9 cellular contexts compared by ENCODE assay signal in the genomic region with DNA sequence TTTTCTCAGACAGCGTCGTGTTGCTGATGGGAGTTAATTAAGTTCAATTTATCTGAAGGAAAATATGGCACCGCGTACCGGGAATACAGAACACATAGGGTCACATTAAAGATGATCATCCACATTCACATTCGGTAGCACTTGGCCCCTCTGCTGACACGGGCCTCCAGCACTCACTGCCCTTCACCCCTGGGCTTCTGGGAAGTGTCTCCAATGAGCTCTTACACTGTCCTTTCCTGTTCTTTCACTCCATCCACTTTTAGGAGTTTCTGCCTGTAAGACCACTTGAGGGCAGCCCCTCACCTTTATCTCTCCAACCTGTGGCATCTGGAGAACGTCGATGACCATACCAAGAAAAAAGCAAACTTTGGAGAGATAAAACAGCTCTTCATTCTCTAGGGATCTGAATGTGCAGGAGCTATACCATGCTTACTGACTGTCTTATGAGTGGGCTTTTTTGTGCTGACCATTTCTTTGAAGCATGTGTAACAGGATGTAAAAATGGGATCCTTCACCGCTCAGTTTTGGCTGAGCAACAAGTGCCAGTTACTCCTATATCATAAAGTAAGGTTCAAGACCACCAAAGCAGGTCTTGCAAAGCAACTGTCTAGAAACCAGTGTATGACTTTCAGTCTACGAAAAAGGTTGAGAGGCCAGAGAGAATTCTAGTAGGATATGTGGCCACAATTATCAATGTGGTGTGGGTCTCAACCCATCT. TPM values are rescaled to one million over a fixed set of nuclear protein-coding genes. Genes with fewer than 3 reads are reported as not detected.
A peak's percentile ranks its signal among the peaks of the same experiment; 100 is the strongest.
DNase-seq lines count a peak whose midpoint lies in the region; ATAC-seq and TF ChIP-seq lines count a peak whose summit lies in the region.
"Had no signal": no experiment of that assay in that cellular context is flagged by ENCODE, and none has a peak within 500 bp of the region (broad histone marks: within the 10 kb centered on the region; RNA-seq: fewer than 3 reads in every experiment).

No MANE protein-coding gene starts in this region.

- H3K9ac ChIP-seq in HUES64 (ENCODE audit: low read depth, low read length) (peak overlapping the region; percentile 10; the same call in 1 of the 2 replicates), adipocyte (ENCODE audit: low read length) (peak overlapping the region; percentile 90)

- peak overlapping the region; percentile 92 for H3K27ac Mint-ChIP-seq in CD4-positive, alpha-beta T cell

- intact Hi-C loops in CD4-positive, alpha-beta T cell (cut with DNase I, micrococcal nuclease): loop anchor here (5.0 to 10.0 kb wide), 8 partner anchors 308 to 1279 kb away; a partner anchor contains a TSS
- intact Hi-C loops in left lung (cut with DNase I): loop anchor here in 1 of 2 donors (10.0 kb wide), 1 partner anchor 91 kb away; a partner anchor contains a TSS

- H3K9me3 ChIP-seq in CD4-positive, alpha-beta T cell (ENCODE audit: control insufficient read depth, low read length): no peaks in the 10 kb centered on the region
- H3K9me3 ChIP-seq in HUES64 (ENCODE audit: insufficient read depth, low read depth, low read length): no peaks in the 10 kb centered on the region
- H3K9me3 ChIP-seq in adipocyte (ENCODE audit: control insufficient read depth, low read length): no peaks in the 10 kb centered on the region
- no peaks in the 10 kb centered on the region for H3K9me3 ChIP-seq in left lung
- H3K9me3 ChIP-seq in thoracic aorta: no peaks in the 10 kb centered on the region

- no peak for ATAC-seq in CD4-positive, alpha-beta T cell (ENCODE audit: poor library complexity)
- ATAC-seq in left lung (no peak), thoracic aorta (ENCODE audit: insufficient number of reproducible peaks, low FRiP score, low read depth) (no peak)

- H3K27me3 ChIP-seq in CD4-positive, alpha-beta T cell (ENCODE audit: control insufficient read depth, insufficient read depth, low read length): no peaks in the 10 kb centered on the region
- H3K27me3 ChIP-seq in HUES64 (ENCODE audit: insufficient read depth, low read length) (peaks cover 37% of the 10 kb centered on the region), adipocyte (replicated peaks; ENCODE audit: control insufficient read depth, insufficient read depth, low read length) (peaks cover 3% of the 10 kb centered on the region), left lung (no peaks in the 10 kb centered on the region), thoracic aorta (replicated peaks; ENCODE audit: insufficient read depth) (no peaks in the 10 kb centered on the region)

- CTCF ChIA-PET in CD4-positive, alpha-beta T cell (lab: Charles Lee): interaction anchor here (2.4 kb wide), 1 partner anchor 92 kb away, joined by 15 read pairs; a partner anchor contains a TSS

- H3K4me3 ChIP-seq in HUES64 (ENCODE audit: low read length): peak overlapping the region; percentile 81
- H3K4me3 ChIP-seq in adipocyte (ENCODE audit: low read length): peak overlapping the region; percentile 99
- peak overlapping the region; percentile 69 for H3K4me3 ChIP-seq in left lung
- peak overlapping the region; percentile 87 for H3K4me3 ChIP-seq in thoracic aorta

- no peak for TF ChIP-seq CTCF in CD4-positive, alpha-beta T cell (IDR thresholded peaks at IDR 0.05)
- no peak for TF ChIP-seq CTCF in left lung (IDR thresholded peaks at IDR 0.05)
- TF ChIP-seq CTCF in thoracic aorta (IDR thresholded peaks at IDR 0.05): no peak

- H3K36me3 Mint-ChIP-seq in CD4-positive, alpha-beta T cell (ENCODE audit: low read depth): peaks cover 9% of the 10 kb centered on the region

- POLR2A ChIA-PET in CD4-positive, alpha-beta T cell (lab: Charles Lee): interaction anchor here (0.6 to 2.8 kb wide), 16 partner anchors 9 to 1103 kb away, joined by 3 to 12 read pairs (median 4); a partner anchor contains a TSS

- DNase-seq in CD4-positive, alpha-beta T cell: no peak
- DNase-seq in adipocyte (ENCODE audit: low read depth) (no peak), left lung (no peak), thoracic aorta (ENCODE audit: low spot score) (no peak), islet precursor cell (no peak), glomerular visceral epithelial cell (ENCODE audit: extremely low spot score) (no peak), AG08395 (ENCODE audit: low spot score) (no peak)

- H3K36me3 ChIP-seq in HUES64 (ENCODE audit: insufficient read depth, low read length) (no peaks in the 10 kb centered on the region), adipocyte (ENCODE audit: control insufficient read depth, insufficient read depth, low read length, severe bottlenecking) (no peaks in the 10 kb centered on the region), left lung (no peaks in the 10 kb centered on the region), thoracic aorta (no peaks in the 10 kb centered on the region)

- H3K4me1 ChIP-seq in HUES64 (ENCODE audit: insufficient read depth, low read length) (peaks cover 5% of the 10 kb centered on the region; the same call in 1 of the 2 replicates), adipocyte (ENCODE audit: control insufficient read depth, insufficient read depth, low read length) (peaks cover 13% of the 10 kb centered on the region), left lung (peaks cover 0 to 15% of the 10 kb centered on the region in 2 donors), thoracic aorta (ENCODE audit: control insufficient read depth in 1 of 2, low read depth in 2 of 2) (peaks cover 4 to 18% of the 10 kb centered on the region in 2 donors)

- no peaks in the 10 kb centered on the region for H3K27me3 Mint-ChIP-seq in CD4-positive, alpha-beta T cell

- WGBS in HUES64: 26% methylated on average over 9 of the region's 11 CpGs

- peaks cover 33% of the 10 kb centered on the region for H3K4me1 Mint-ChIP-seq in CD4-positive, alpha-beta T cell (ENCODE audit: low read depth)

- H3K27ac ChIP-seq in CD4-positive, alpha-beta T cell (ENCODE audit: low read depth, low read length): peak overlapping the region; percentile 83
- no peak overlapping the region for H3K27ac ChIP-seq in HUES64 (ENCODE audit: low read depth, low read length)
- peak overlapping the region; percentile 74 to 86 for H3K27ac ChIP-seq in left lung
- peak overlapping the region; percentile 98 to 99 for H3K27ac ChIP-seq in thoracic aorta

- peak overlapping the region; percentile 98 for H3K4me3 Mint-ChIP-seq in CD4-positive, alpha-beta T cell

- no peaks in the 10 kb centered on the region for H3K9me3 Mint-ChIP-seq in CD4-positive, alpha-beta T cell

RNA-seq across cellular contexts. Expression of a gene that starts 1.1 kb away (rescaled TPM):
- 10 to 100 TPM; 35.2 to 37.1 TPM for total RNA-seq in CD4-positive, alpha-beta T cell
- polyA plus RNA-seq in HUES64 (2013, experiment 1 of 2): 15.9 TPM
- 27.8 TPM for polyA plus RNA-seq in HUES64 (2013, experiment 2 of 2)
- 10 to 100 TPM; 25.4 to 26.1 TPM for total RNA-seq in left lung
- 10 to 100 TPM; 27.3 to 32.0 TPM for total RNA-seq in thoracic aorta

RNA-seq across cellular contexts. Expression of a gene that starts 32.1 kb away (rescaled TPM):
- 1 to 10 TPM; 1.1 to 1.5 TPM for total RNA-seq in CD4-positive, alpha-beta T cell
- polyA plus RNA-seq in HUES64 (2013, experiment 1 of 2): 0.20 TPM
- 0.13 TPM for polyA plus RNA-seq in HUES64 (2013, experiment 2 of 2)
- total RNA-seq in left lung: under 1 TPM; 0.26 TPM
- total RNA-seq in thoracic aorta: 10 to 100 TPM; 17.5 to 21.7 TPM
- total RNA-seq: LHCN-M2 had no signal

Comparison
In these comparisons a context has a peak if more than half of its experiments do, and no peak if none do; other contexts are left out.
1. RNA of a gene that starts 32.1 kb away (total RNA-seq): 17.5 to 21.7 TPM in thoracic aorta; 1.1 to 1.5 TPM in CD4-positive, alpha-beta T cell and 0.26 TPM in left lung; every median in the first group is over 4 times any median in the second.
2. Peak in every context shown above with its lines, with median percentiles within 50 percentile points of each other: H3K4me3 ChIP-seq.